2 cellular contexts compared by ENCODE assay signal in genomic region chr15:63176302-63176701, GRCh38.
TF ChIP-seq lines count a peak whose summit lies in the region.

No MANE protein-coding gene starts in this region.

TF ChIP-seq in A549, 52 proteins besides CTCF, POLR2A, EP300 and RAD21:
- TF ChIP-seq BHLHE40 (IDR thresholded peaks at IDR 0.05; ENCODE audit: low read depth, low read length) (no peak), FOSL2 (IDR thresholded peaks at IDR 0.05) (no peak), FOSL2 (CRISPR knock-in tag; IDR thresholded peaks at IDR 0.05) (0 out of 2 replicates have a peak, but pooled peaks have one; percentile 9), CHD2 (IDR thresholded peaks at IDR 0.05; ENCODE audit: low read length, partially characterized antibody) (no peak), MAZ (IDR thresholded peaks at IDR 0.05; ENCODE audit: borderline replicate concordance, low read depth, low read length) (no peak), JUN (IDR thresholded peaks at IDR 0.05) (no peak)

TF ChIP-seq in H1, 55 proteins besides CTCF, POLR2A, EP300 and RAD21:
- no peak for TF ChIP-seq SP4 (IDR thresholded peaks at IDR 0.05; ENCODE audit: low read length)
- no peak for TF ChIP-seq CBX8 (IDR thresholded peaks at IDR 0.05; ENCODE audit: borderline replicate concordance, low read depth, low read length)
- no peak for TF ChIP-seq CHD7 (IDR thresholded peaks at IDR 0.05; ENCODE audit: insufficient replicate concordance, low read length)
- no peak for TF ChIP-seq EGR1 (IDR thresholded peaks at IDR 0.05; ENCODE audit: borderline replicate concordance, low read depth, low read length)
- no peak for TF ChIP-seq RFX5 (IDR thresholded peaks at IDR 0.05; ENCODE audit: borderline replicate concordance, low read depth, low read length)
- no peak for TF ChIP-seq SIRT6 (IDR thresholded peaks at IDR 0.05; ENCODE audit: low read length)
- TF ChIP-seq RXRA (IDR thresholded peaks at IDR 0.05; ENCODE audit: insufficient read depth, low read depth, low read length) = no peak
- no peak for TF ChIP-seq BCL11A (IDR thresholded peaks at IDR 0.05; ENCODE audit: low read depth in 2 of 2, low read length in 2 of 2)
- no peak for TF ChIP-seq CEBPB (IDR thresholded peaks at IDR 0.05; ENCODE audit: low read depth, low read length)
- no peak for TF ChIP-seq NANOG (IDR thresholded peaks at IDR 0.05; ENCODE audit: insufficient read depth, low read depth, low read length, poor library complexity, severe bottlenecking)
- no peak for TF ChIP-seq ASH2L (IDR thresholded peaks at IDR 0.05; ENCODE audit: low read length)
- no peak for TF ChIP-seq FOSL1 (IDR thresholded peaks at IDR 0.05; ENCODE audit: insufficient read depth, low read depth, low read length)
- TF ChIP-seq RBBP5 (IDR thresholded peaks at IDR 0.05; ENCODE audit: borderline replicate concordance, low read depth, low read length) = no peak
- TF ChIP-seq ZNF274 (IDR thresholded peaks at IDR 0.05; ENCODE audit: borderline replicate concordance, extremely low read depth, low read length) = no peak
TF ChIP-seq in H1: peak in this region for 0.
